In the genomic region with DNA sequence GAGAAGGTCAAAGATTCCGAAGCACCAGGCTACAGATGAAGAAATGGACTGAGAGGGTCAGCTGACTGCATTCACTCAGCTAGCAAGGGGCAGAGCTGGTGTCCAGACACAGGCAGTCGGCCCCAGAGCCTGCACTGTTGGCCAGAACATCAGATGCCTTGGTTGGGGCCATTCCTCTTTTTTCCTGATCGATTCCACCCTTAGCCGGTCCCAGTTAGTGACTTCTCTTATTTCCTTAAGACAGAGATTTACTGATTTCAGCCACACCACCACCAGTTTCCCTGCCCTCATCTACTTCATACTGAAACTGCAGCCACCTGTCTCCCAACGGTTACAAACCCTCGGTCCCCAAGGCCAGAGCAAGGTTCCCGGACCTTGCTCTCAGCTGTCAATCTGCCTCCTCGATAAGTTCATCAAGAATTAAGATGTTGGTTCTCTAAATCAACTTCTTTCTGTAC, we compare ENCODE assay signal across 10 cellular contexts. TPM values are rescaled to one million over a fixed set of nuclear protein-coding genes. Genes with fewer than 3 reads are reported as not detected.
DNase-seq lines count a peak whose midpoint lies in the region; ATAC-seq, FAIRE-seq and TF ChIP-seq lines count a peak whose summit lies in the region.
"Had no signal": no experiment of that assay in that cellular context is flagged by ENCODE, and none has a peak within 500 bp of the region (broad histone marks: within the 10 kb centered on the region; RNA-seq: fewer than 3 reads in every experiment).

No MANE protein-coding gene starts in this region.

- FAIRE-seq in D721Med (lab: Jason Lieb, UNC) = no peak

- DNase-seq in immature natural killer cell = no peak
- DNase-seq in D721Med (ENCODE audit: insufficient read length, low spot score) = no peak
- DNase-seq in DMS79 (lab: John Stamatoyannopoulos, UW) = no peak
- DNase-seq: amygdala, erythroblast, MV-4-11 had no signal

- peaks cover 0 to 3% (median 0%) of the 10 kb centered on the region in 3 donors for H3K27me3 Mint-ChIP-seq in immature natural killer cell (ENCODE audit: low read depth in 3 of 3)

- TF ChIP-seq CTCF in D721Med (IDR thresholded peaks at IDR 0.05; ENCODE audit: insufficient read depth, missing control alignments) = no peak

- peaks cover 78 to 99% of the 10 kb centered on the region in 2 donors for H3K4me1 Mint-ChIP-seq in immature natural killer cell

- peak overlapping the region in 1 of 5 donors; percentile 19 for H3K4me3 Mint-ChIP-seq in immature natural killer cell

- ATAC-seq in GM18867 (IDR thresholded peaks at IDR 0.05; ENCODE audit: unreplicated experiment) = peak; percentile 36
- ATAC-seq in GM21447 (IDR thresholded peaks at IDR 0.05; ENCODE audit: unreplicated experiment) = peak; percentile 35
- ATAC-seq in HG03196 (IDR thresholded peaks at IDR 0.05; ENCODE audit: unreplicated experiment) = peak; percentile 31
- ATAC-seq in GM19328 (IDR thresholded peaks at IDR 0.05; ENCODE audit: unreplicated experiment) = no peak

- peak overlapping the region; percentile 14 to 79 (median 52) for H3K27ac Mint-ChIP-seq in immature natural killer cell

- peaks cover 0 to 5% (median 0%) of the 10 kb centered on the region in 6 donors for H3K9me3 Mint-ChIP-seq in immature natural killer cell

- peaks cover 8 to 14% (median 10%) of the 10 kb centered on the region in 3 donors for H3K36me3 Mint-ChIP-seq in immature natural killer cell

RNA-seq across cellular contexts. Expression of a gene that starts 11.5 kb away (rescaled TPM):
- 100 to 1,000 TPM in 1 of 3 donors, 10 to 100 TPM in 2; 68.6 to 112 (median 69.9) TPM for polyA plus RNA-seq in immature natural killer cell
